ENCODE assay signal across 34 cellular contexts in the genomic region with DNA sequence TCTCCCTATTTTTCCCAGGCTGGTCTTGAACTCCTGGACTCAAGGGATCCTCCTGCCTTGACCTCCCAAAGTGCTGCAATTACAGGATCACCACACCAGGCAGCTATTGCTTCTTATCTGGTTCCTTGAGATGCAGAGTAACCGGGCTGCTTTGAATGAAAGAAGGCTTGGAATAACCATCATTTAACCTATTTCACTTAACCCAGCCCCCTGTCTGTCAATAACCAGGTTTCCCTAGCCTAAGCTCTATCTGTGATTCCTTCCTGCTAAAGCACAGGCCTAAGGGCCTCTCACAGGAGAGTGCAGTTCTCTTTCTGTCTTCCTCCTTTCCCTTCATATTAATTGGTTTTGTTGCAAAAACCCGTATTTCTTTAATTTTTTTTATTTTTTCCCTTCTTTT.
"Had no signal": no experiment of that assay in that cellular context is flagged by ENCODE, and none has a peak within 500 bp of the region (broad histone marks: within the 10 kb centered on the region; RNA-seq: fewer than 3 reads in every experiment).

No MANE protein-coding gene starts in this region.

- H3K27ac ChIP-seq: lower lobe of right lung, neural progenitor cell, neutrophil, pancreas, prostate gland, skin epidermis, stomach, testis, thyroid gland, transverse colon, upper lobe of left lung, vagina had no signal

- H3K27me3 ChIP-seq: neutrophil, pancreas, stomach, testis, thyroid gland, transverse colon, upper lobe of left lung, vagina had no signal

- H3K9me3 Mint-ChIP-seq: nephron progenitor cell had no signal

- ATAC-seq: left cardiac atrium; left lobe of liver; lower lobe of right lung; natural killer cell; pancreas; right cardiac atrium; sciatic nerve; stimulated activated naive B cell treated with anti-CD40 and anti-IgM and Interleukin-4, amounts not matched to agents 10 μg/mL and 1 μg/mL and 100 μg/mL, for 72 hours; stimulated activated naive CD8-positive, alpha-beta T cell treated with anti-CD3 and anti-CD28 coated beads, Interleukin-15, Interleukin-2, amounts not matched to agents 100 U/mL and 50 U/mL, for 24 hours had no signal

- H3K27me3 Mint-ChIP-seq: naive B cell; stimulated activated naive B cell treated with anti-CD40 and anti-IgM and Interleukin-4, amounts not matched to agents 10 μg/mL and 1 μg/mL and 100 μg/mL, for 72 hours had no signal

- H3K36me3 Mint-ChIP-seq: naive B cell; natural killer cell; stimulated activated naive B cell treated with anti-CD40 and anti-IgM and Interleukin-4, amounts not matched to agents 10 μg/mL and 1 μg/mL and 100 μg/mL, for 72 hours had no signal

- DNase-seq: hippocampal formation; kidney glomerular epithelial cell; left cardiac atrium; lower lobe of right lung; mammary epithelial cell; mesenchymal stem cell; naive B cell; natural killer cell; nephron progenitor cell; occipital lobe; pancreas; posterior cingulate gyrus; retina; right cardiac atrium; stimulated activated CD4-positive, alpha-beta T cell treated with anti-CD3 and anti-CD28 coated beads, Interleukin-12 subunit alpha, Interleukin-12 subunit beta, amount 100 ng/mL, for 4 hours; stimulated activated CD4-positive, alpha-beta T cell treated with anti-CD3 and anti-CD28 coated beads, Interleukin-15, amount 100 ng/mL, for 24 hours; stimulated activated CD4-positive, alpha-beta T cell treated with anti-CD3 and anti-CD28 coated beads, Interleukin-2, amount 100 ng/mL, for 24 hours; stimulated activated CD4-positive, alpha-beta T cell treated with anti-CD3 and anti-CD28 coated beads, Interleukin-4, amount 100 ng/mL, for 1 hour; stimulated activated naive B cell treated with anti-CD40 and anti-IgM and Interleukin-4, amounts not matched to agents 10 μg/mL and 1 μg/mL and 100 μg/mL, for 72 hours; stimulated activated naive CD8-positive, alpha-beta T cell treated with anti-CD3 and anti-CD28 coated beads, Interleukin-15, Interleukin-2, amounts not matched to agents 100 U/mL and 50 U/mL, for 24 hours; stomach; testis; transverse colon; upper lobe of left lung had no signal

- H3K4me3 Mint-ChIP-seq: mesothelial cell of epicardium; naive B cell; natural killer cell; nephron progenitor cell; neural progenitor cell; stimulated activated naive B cell treated with anti-CD40 and anti-IgM and Interleukin-4, amounts not matched to agents 10 μg/mL and 1 μg/mL and 100 μg/mL, for 72 hours had no signal

- H3K27ac Mint-ChIP-seq: mesothelial cell of epicardium; naive B cell; natural killer cell; nephron progenitor cell; neural progenitor cell; stimulated activated naive B cell treated with anti-CD40 and anti-IgM and Interleukin-4, amounts not matched to agents 10 μg/mL and 1 μg/mL and 100 μg/mL, for 72 hours had no signal

- H3K9ac ChIP-seq: neural progenitor cell had no signal

- H3K36me3 ChIP-seq: lower lobe of right lung, neural progenitor cell, neutrophil, pancreas, prostate gland, thyroid gland, transverse colon, vagina had no signal

- H3K4me2 ChIP-seq: neural progenitor cell had no signal

- H2AFZ ChIP-seq: neural progenitor cell had no signal

- H3K9me3 ChIP-seq: lower lobe of right lung, neutrophil, pancreas, prostate gland, stomach, testis, thyroid gland, transverse colon, upper lobe of left lung, vagina had no signal

- H3K4me3 ChIP-seq: lower lobe of right lung, neural progenitor cell, pancreas, prostate gland, skin epidermis, stomach, testis, thyroid gland, transverse colon, upper lobe of left lung, vagina had no signal

- H3K4me1 Mint-ChIP-seq: naive B cell; natural killer cell; stimulated activated naive B cell treated with anti-CD40 and anti-IgM and Interleukin-4, amounts not matched to agents 10 μg/mL and 1 μg/mL and 100 μg/mL, for 72 hours had no signal

- H3K4me1 ChIP-seq: lower lobe of right lung, pancreas, prostate gland, testis, upper lobe of left lung, vagina had no signal

- FAIRE-seq: keratinocyte, pancreas had no signal
